ENCODE assay signal across 8 cellular contexts in the genomic region with DNA sequence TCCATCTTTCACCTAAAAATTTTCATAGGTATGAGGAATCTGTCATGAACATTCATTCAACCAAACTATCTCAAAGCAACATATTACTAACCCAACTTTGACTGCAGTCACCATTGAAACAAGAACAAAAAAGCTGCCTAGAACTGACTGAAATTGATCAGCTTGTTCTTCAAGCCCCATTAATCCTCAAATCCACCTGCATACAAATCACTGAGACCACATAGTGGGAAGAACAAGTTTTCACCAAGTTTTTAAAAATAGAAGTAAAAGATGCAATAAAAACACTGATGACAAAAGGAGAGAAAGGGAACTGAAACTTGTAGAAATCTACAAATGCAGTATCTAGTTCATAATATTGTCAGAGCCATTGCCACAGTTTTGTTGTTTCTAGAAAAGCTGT. TPM values are rescaled to one million over a fixed set of nuclear protein-coding genes. Genes with fewer than 3 reads are reported as not detected.
DNase-seq lines count a peak whose midpoint lies in the region; ATAC-seq and TF ChIP-seq lines count a peak whose summit lies in the region.

No MANE protein-coding gene starts in this region.

- peaks cover 4% of the 10 kb centered on the region for H3F3A ChIP-seq in SK-N-SH (replicated peaks; ENCODE audit: insufficient read depth)

- H3K4me3 ChIP-seq in SK-N-SH (ENCODE audit: low read depth in 2 of 2, low read length in 1 of 2), result no peak overlapping the region
- H3K4me3 ChIP-seq in esophagus muscularis mucosa, result peak overlapping the region; percentile 33 to 81 (median 58)
- H3K4me3 ChIP-seq in tibial nerve, result peak overlapping the region in 2 of 4 donors; percentile 2 to 39
- no peak overlapping the region for H3K4me3 ChIP-seq in BE2C (ENCODE audit: low read depth, low read length)

- H3K27ac ChIP-seq in SK-N-SH (ENCODE audit: low read depth in 2 of 2, low read length in 1 of 2), result peak overlapping the region in 1 of 2 experiments; percentile 53; a peak in 3 of 4 replicates
- peak overlapping the region; percentile 82 to 95 (median 90) for H3K27ac ChIP-seq in esophagus muscularis mucosa (replicated peaks in 1 of 4)
- H3K27ac ChIP-seq in tibial nerve, result peak overlapping the region; percentile 75 to 93 (median 85)

- no peaks in the 10 kb centered on the region for H3K9me3 Mint-ChIP-seq in T-helper 2 cell treated with Interferon-gamma antibody and Interleukin-4, amounts not matched to agents 5 μg/mL and 100 μg/mL, for 36 hours

- H4K20me1 ChIP-seq in SK-N-SH (ENCODE audit: insufficient read depth), result no peaks in the 10 kb centered on the region

- no peak overlapping the region; the same call in 1 of the 2 replicates for H3K9ac ChIP-seq in SK-N-SH

- no peaks in the 10 kb centered on the region for H3K36me3 Mint-ChIP-seq in T-helper 2 cell treated with Interferon-gamma antibody and Interleukin-4, amounts not matched to agents 5 μg/mL and 100 μg/mL, for 36 hours (ENCODE audit: low read depth)

- no peak overlapping the region for H3K27ac Mint-ChIP-seq in T-helper 2 cell treated with Interferon-gamma antibody and Interleukin-4, amounts not matched to agents 5 μg/mL and 100 μg/mL, for 36 hours

- H3K4me1 Mint-ChIP-seq in T-helper 2 cell treated with Interferon-gamma antibody and Interleukin-4, amounts not matched to agents 5 μg/mL and 100 μg/mL, for 36 hours (ENCODE audit: low read depth), result peaks cover 14% of the 10 kb centered on the region

- no peaks in the 10 kb centered on the region for H3K9me2 ChIP-seq in SK-N-SH

- POLR2A ChIA-PET in SK-N-SH (lab: Yijun Ruan, JAX), result no interaction called here

- CTCF ChIA-PET in SK-N-SH (lab: Yijun Ruan, JAX), result interaction anchor here (2.1 to 2.3 kb wide), 2 partner anchors 10 to 11 kb away, joined by 7 to 8 read pairs; no protein-coding TSS in a partner anchor

- intact Hi-C loops in esophagus muscularis mucosa (cut with DNase I), result no loop called here

- peak overlapping the region; percentile 25; the same call in 1 of the 2 replicates for H2AFZ ChIP-seq in SK-N-SH (ENCODE audit: low read depth)

- peak overlapping the region; percentile 43 for H3K4me2 ChIP-seq in SK-N-SH

- DNase-seq in SK-N-SH (no peak), esophagus muscularis mucosa (ENCODE audit: extremely low spot score) (no peak), tibial nerve (ENCODE audit: low spot score in 2 of 2) (no peak), BE2C (no peak)
- DNase-seq in stimulated activated CD4-positive, alpha-beta T cell treated with anti-CD3 and anti-CD28 coated beads, Interleukin-15, amount 100 ng/mL, for 24 hours, result no peak
- no peak for DNase-seq in T-helper 2 cell treated with Interferon-gamma antibody and Interleukin-4, amounts not matched to agents 5 μg/mL and 100 μg/mL, for 36 hours (ENCODE audit: low spot score)

- TF ChIP-seq CTCF in SK-N-SH (IDR thresholded peaks at IDR 0.05) (no peak), esophagus muscularis mucosa (IDR thresholded peaks at IDR 0.05) (no peak), tibial nerve (IDR thresholded peaks at IDR 0.05) (no peak), BE2C (IDR thresholded peaks at IDR 0.05; ENCODE audit: low read depth, low read length) (no peak)

- H3K4me1 ChIP-seq in SK-N-SH (ENCODE audit: control insufficient read depth in 1 of 2, insufficient read depth in 2 of 2, low read depth in 1 of 2, low read length in 1 of 2) (peaks cover 6 to 22% of the 10 kb centered on the region in 2 experiments; a peak in 3 of 4 replicates), esophagus muscularis mucosa (peaks cover 64 to 100% (median 99%) of the 10 kb centered on the region in 4 donors), tibial nerve (peaks cover 0 to 96% (median 63%) of the 10 kb centered on the region in 4 donors), BE2C (peaks cover 3% of the 10 kb centered on the region; the same call in 1 of the 2 replicates)

- TF ChIP-seq POLR2A in esophagus muscularis mucosa (IDR thresholded peaks at IDR 0.05; ENCODE audit: low read depth) (no peak), tibial nerve (IDR thresholded peaks at IDR 0.05) (no peak)

- H3K79me2 ChIP-seq in SK-N-SH (ENCODE audit: insufficient read depth), result peaks cover 38% of the 10 kb centered on the region

- H3K9me3 ChIP-seq in SK-N-SH (no peaks in the 10 kb centered on the region), esophagus muscularis mucosa (no peaks in the 10 kb centered on the region), tibial nerve (no peaks in the 10 kb centered on the region), BE2C (no peaks in the 10 kb centered on the region)

- H3K36me3 ChIP-seq in SK-N-SH (replicated peaks in 1 of 2; ENCODE audit: control insufficient read depth in 1 of 2, insufficient read depth in 2 of 2, low read length in 1 of 2), result no peaks in the 10 kb centered on the region
- no peaks in the 10 kb centered on the region for H3K36me3 ChIP-seq in esophagus muscularis mucosa
- H3K36me3 ChIP-seq in tibial nerve, result no peaks in the 10 kb centered on the region
- H3K36me3 ChIP-seq in BE2C, result no peaks in the 10 kb centered on the region

- H3K27me3 ChIP-seq in SK-N-SH (ENCODE audit: insufficient read depth) (no peaks in the 10 kb centered on the region), esophagus muscularis mucosa (no peaks in the 10 kb centered on the region), tibial nerve (no peaks in the 10 kb centered on the region), BE2C (no peaks in the 10 kb centered on the region)

- ATAC-seq in SK-N-SH treated with all-trans-retinoic acid at 6 μM for 48 hours (no peak), HG03280 (IDR thresholded peaks at IDR 0.05; ENCODE audit: unreplicated experiment) (peak; percentile 75)

- TF ChIP-seq RAD21 in SK-N-SH (IDR thresholded peaks at IDR 0.05; ENCODE audit: low read length), result no peak

- peaks cover 34% of the 10 kb centered on the region for H3K27me3 Mint-ChIP-seq in T-helper 2 cell treated with Interferon-gamma antibody and Interleukin-4, amounts not matched to agents 5 μg/mL and 100 μg/mL, for 36 hours (ENCODE audit: low read depth)

- no peak for TF ChIP-seq EP300 in SK-N-SH (IDR thresholded peaks at IDR 0.05; ENCODE audit: borderline replicate concordance in 1 of 2, low read depth in 1 of 2, low read length in 1 of 2)
- TF ChIP-seq EP300 in esophagus muscularis mucosa (IDR thresholded peaks at IDR 0.05), result no peak
- no peak for TF ChIP-seq EP300 in tibial nerve (IDR thresholded peaks at IDR 0.05)

- no peak overlapping the region for H3K4me3 Mint-ChIP-seq in T-helper 2 cell treated with Interferon-gamma antibody and Interleukin-4, amounts not matched to agents 5 μg/mL and 100 μg/mL, for 36 hours

TF ChIP-seq in SK-N-SH treated with all-trans-retinoic acid at 6 μM for 48 hours, 23 proteins besides CTCF, POLR2A, EP300 and RAD21:
- TF ChIP-seq ZFP30 (CRISPR knock-in tag; IDR thresholded peaks at IDR 0.05), result no peak

RNA-seq across cellular contexts. Expression of a gene that starts 6.1 kb away (rescaled TPM):
- 8.5 and 13.7 TPM in 2 replicates for polyA plus RNA-seq in SK-N-SH (2012; rRNA removed)
- 11.2 and 12.1 TPM in 2 replicates for polyA plus RNA-seq in SK-N-SH (2012; cell fraction: cytosol; rRNA removed)
- 5.4 and 9.9 TPM in 2 replicates for polyA plus RNA-seq in SK-N-SH (2012; cell fraction: nucleus; rRNA removed)
- total RNA-seq in esophagus muscularis mucosa, result 100 to 1,000 TPM in 3 of 4 donors, 10 to 100 TPM in 1; 92.6 to 136 (median 134) TPM
- 100 to 1,000 TPM; 145 to 199 (median 189) TPM for total RNA-seq in tibial nerve
- 7.0 TPM for polyA plus RNA-seq in BE2C (2012; ENCODE audit: insufficient read depth, insufficient read length, low read depth)

RNA-seq across cellular contexts. Expression of a gene that starts 34.6 kb away (rescaled TPM):
- 118 and 139 TPM in 2 replicates for polyA plus RNA-seq in SK-N-SH (2012; rRNA removed)
- polyA plus RNA-seq in SK-N-SH (2012; cell fraction: cytosol; rRNA removed), result 136 and 148 TPM in 2 replicates
- polyA plus RNA-seq in SK-N-SH (2012; cell fraction: nucleus; rRNA removed), result 47.4 and 81.0 TPM in 2 replicates
- total RNA-seq in esophagus muscularis mucosa (10 to 100 TPM; 15.8 to 29.8 (median 27.4) TPM), tibial nerve (10 to 100 TPM; 20.5 to 28.8 (median 24.9) TPM)
- polyA plus RNA-seq in BE2C (2012; ENCODE audit: insufficient read depth, insufficient read length, low read depth), result 152 TPM

Comparison
In these comparisons a context has a peak if more than half of its experiments do, and no peak if none do; other contexts are left out.
1. H3K4me3 ChIP-seq: peak in esophagus muscularis mucosa (4 of 4); none in SK-N-SH (0 of 2) and BE2C (single experiment).